ENCODE assay signal across 8 cellular contexts in genomic region chr5:16937023-16937379, GRCh38. TPM values are rescaled to one million over a fixed set of nuclear protein-coding genes. Genes with fewer than 3 reads are reported as not detected.
A peak's percentile ranks its signal among the peaks of the same experiment; 100 is the strongest.
DNase-seq lines count a peak whose midpoint lies in the region; ATAC-seq and TF ChIP-seq lines count a peak whose summit lies in the region.

No MANE protein-coding gene starts in this region.

- no peaks in the 10 kb centered on the region for H3K9me3 Mint-ChIP-seq in activated T-cell treated with anti-CD3 and anti-CD28 coated beads, Interleukin-2, amount 50 U/mL, for 72 hours
- H3K9me3 Mint-ChIP-seq in activated B cell treated with CpG ODN at 0.5 μM for 24 hours, result no peaks in the 10 kb centered on the region

- H3K4me1 ChIP-seq in thyroid gland, result peaks cover 15 to 20% of the 10 kb centered on the region in 2 donors

- H3K27me3 Mint-ChIP-seq in activated T-cell treated with anti-CD3 and anti-CD28 coated beads, Interleukin-2, amount 50 U/mL, for 72 hours (ENCODE audit: low read depth), result peaks cover 80% of the 10 kb centered on the region
- peaks cover 54% of the 10 kb centered on the region for H3K27me3 Mint-ChIP-seq in activated B cell treated with CpG ODN at 0.5 μM for 24 hours

- peaks cover 28% of the 10 kb centered on the region for H3K4me1 Mint-ChIP-seq in activated T-cell treated with anti-CD3 and anti-CD28 coated beads, Interleukin-2, amount 50 U/mL, for 72 hours (ENCODE audit: low read depth)
- peaks cover 23% of the 10 kb centered on the region for H3K4me1 Mint-ChIP-seq in activated B cell treated with CpG ODN at 0.5 μM for 24 hours

- H3K36me3 ChIP-seq in kidney epithelial cell (ENCODE audit: control insufficient read depth, insufficient read depth, low read length) (no peaks in the 10 kb centered on the region), thyroid gland (no peaks in the 10 kb centered on the region)

- H3K4me3 ChIP-seq in kidney epithelial cell (ENCODE audit: low read depth, low read length) (peak overlapping the region; percentile 59), thyroid gland (replicated peaks in 1 of 3) (peak overlapping the region in 1 of 3 donors; percentile 83)

- no peaks in the 10 kb centered on the region for H3K27me3 ChIP-seq in kidney epithelial cell (ENCODE audit: control insufficient read depth, insufficient read depth, low read length)
- no peaks in the 10 kb centered on the region for H3K27me3 ChIP-seq in thyroid gland

- no peak for ATAC-seq in activated T-cell treated with anti-CD3 and anti-CD28 coated beads, Interleukin-2, amount 50 U/mL, for 72 hours (replicated peaks in 1 of 2)
- ATAC-seq in activated B cell treated with CpG ODN at 0.5 μM for 24 hours (ENCODE audit: low read depth), result no peak
- ATAC-seq in HG02970 (IDR thresholded peaks at IDR 0.05; ENCODE audit: low FRiP score, unreplicated experiment), result no peak
- ATAC-seq in GM19467 (IDR thresholded peaks at IDR 0.05; ENCODE audit: unreplicated experiment), result no peak
- ATAC-seq in HG02973 (IDR thresholded peaks at IDR 0.05; ENCODE audit: unreplicated experiment), result no peak

- POLR2A ChIA-PET in activated B cell treated with CpG ODN at 0.5 μM for 24 hours (lab: Charles Lee), result no interaction called here

- peaks cover 0 to 2% of the 10 kb centered on the region in 2 donors for H3K36me3 Mint-ChIP-seq in activated T-cell treated with anti-CD3 and anti-CD28 coated beads, Interleukin-2, amount 50 U/mL, for 72 hours (ENCODE audit: insufficient read depth in 2 of 2)
- no peaks in the 10 kb centered on the region for H3K36me3 Mint-ChIP-seq in activated B cell treated with CpG ODN at 0.5 μM for 24 hours (ENCODE audit: low read depth)

- 39 to 41% methylated on average over 10 of the region's 10 CpGs for WGBS in thyroid gland, 2 donors

- H3K9me3 ChIP-seq in thyroid gland, result no peaks in the 10 kb centered on the region

- peak overlapping the region; percentile 60 to 79 for H3K4me3 Mint-ChIP-seq in activated T-cell treated with anti-CD3 and anti-CD28 coated beads, Interleukin-2, amount 50 U/mL, for 72 hours
- peak overlapping the region; percentile 33 for H3K4me3 Mint-ChIP-seq in activated B cell treated with CpG ODN at 0.5 μM for 24 hours

- DNase-seq in activated T-cell treated with anti-CD3 and anti-CD28 coated beads, Interleukin-2, amount 50 U/mL, for 72 hours, result no peak
- DNase-seq in activated T-cell treated with anti-CD3 and anti-CD28 coated beads, Interleukin-2, amount 50 U/mL, for 48 hours, result no peak
- DNase-seq in activated B cell treated with CpG ODN at 0.5 μM for 24 hours (no peak), kidney epithelial cell (ENCODE audit: low read depth) (no peak), thyroid gland (peak; percentile 53 to 54)

- peak overlapping the region in 2 of 3 donors; percentile 88 to 94 for H3K27ac ChIP-seq in thyroid gland

- intact Hi-C loops in activated B cell treated with CpG ODN at 0.5 μM for 24 hours (cut with micrococcal nuclease) (loop anchor here (5.0 to 10.0 kb wide), 2 partner anchors 198 to 275 kb away; no protein-coding TSS in a partner anchor), thyroid gland (cut with DNase I) (loop anchor here (10.0 kb wide), 3 partner anchors 142 to 248 kb away; no protein-coding TSS in a partner anchor)

- TF ChIP-seq POLR2A in thyroid gland (IDR thresholded peaks at IDR 0.05), result no peak

- TF ChIP-seq CTCF in activated B cell treated with CpG ODN at 0.5 μM for 24 hours (IDR thresholded peaks at IDR 0.05) (no peak), kidney epithelial cell (IDR thresholded peaks at IDR 0.05; ENCODE audit: insufficient read depth, low read length, poor library complexity, severe bottlenecking) (no peak), thyroid gland (IDR thresholded peaks at IDR 0.05) (no peak)

- CTCF ChIA-PET in activated B cell treated with CpG ODN at 0.5 μM for 24 hours (lab: Charles Lee), result no interaction called here

- no peak overlapping the region for H3K27ac Mint-ChIP-seq in activated T-cell treated with anti-CD3 and anti-CD28 coated beads, Interleukin-2, amount 50 U/mL, for 72 hours
- H3K27ac Mint-ChIP-seq in activated B cell treated with CpG ODN at 0.5 μM for 24 hours, result no peak overlapping the region

RNA-seq across cellular contexts. Expression of gene MYO10, which starts 0.9 kb away (rescaled TPM):
- under 1 TPM; 0.43 to 0.97 TPM for total RNA-seq in activated T-cell treated with anti-CD3 and anti-CD28 coated beads, Interleukin-2, amount 50 U/mL, for 72 hours
- total RNA-seq in activated B cell treated with CpG ODN at 0.5 μM for 24 hours (0.05 and 0.13 TPM in 2 replicates), kidney epithelial cell (70.0 and 80.3 TPM in 2 replicates), thyroid gland (10 to 100 TPM; 49.2 to 89.6 (median 71.0) TPM)

Comparison
In these comparisons a context has a peak if more than half of its experiments do, and no peak if none do; other contexts are left out.
1. DNase-seq: peak in thyroid gland (2 of 2); none in activated T-cell treated with anti-CD3 and anti-CD28 coated beads, Interleukin-2, amount 50 U/mL, for 72 hours (0 of 2), activated T-cell treated with anti-CD3 and anti-CD28 coated beads, Interleukin-2, amount 50 U/mL, for 48 hours (0 of 2), activated B cell treated with CpG ODN at 0.5 μM for 24 hours (single experiment) and kidney epithelial cell (single experiment).
2. RNA of gene MYO10, which starts 0.9 kb away (total RNA-seq): 49.2 to 89.6 TPM in thyroid gland and 70.0 to 80.3 TPM in kidney epithelial cell; 0.43 to 0.97 TPM in activated T-cell treated with anti-CD3 and anti-CD28 coated beads, Interleukin-2, amount 50 U/mL, for 72 hours and 0.05 to 0.13 TPM in activated B cell treated with CpG ODN at 0.5 μM for 24 hours; every median in the first group is over 10 times any median in the second.